Comparison of ENCODE assay signal across 1 cellular context in genomic region chr17:73255671-73256181, GRCh38.
TF ChIP-seq lines count a peak whose summit lies in the region.

No MANE protein-coding gene starts in this region.

TF ChIP-seq in HepG2, 621 proteins besides CTCF, POLR2A, EP300 and RAD21 (continued from another document and continues in another):
- TF ChIP-seq DZIP1 (CRISPR knock-in tag; IDR thresholded peaks at IDR 0.05) = no peak
- TF ChIP-seq DDIT3 (CRISPR knock-in tag; IDR thresholded peaks at IDR 0.05) = no peak
- TF ChIP-seq MLXIP (CRISPR knock-in tag; IDR thresholded peaks at IDR 0.05; ENCODE audit: borderline replicate concordance) = no peak
- TF ChIP-seq STAT5B (CRISPR knock-in tag; IDR thresholded peaks at IDR 0.05) = no peak
- TF ChIP-seq RFXANK (CRISPR knock-in tag; IDR thresholded peaks at IDR 0.05) = no peak
- no peak for TF ChIP-seq ZNF292 (CRISPR knock-in tag; IDR thresholded peaks at IDR 0.05; ENCODE audit: borderline replicate concordance, low read depth)
- 0 out of 2 replicates have a peak, but pooled peaks have one; percentile 34 for TF ChIP-seq ZNF274 (CRISPR knock-in tag; IDR thresholded peaks at IDR 0.05)
- TF ChIP-seq MATR3 (CRISPR knock-in tag; IDR thresholded peaks at IDR 0.05) = no peak
- TF ChIP-seq ZC3H13 (CRISPR knock-in tag; IDR thresholded peaks at IDR 0.05) = no peak
- no peak for TF ChIP-seq ZXDC (CRISPR knock-in tag; IDR thresholded peaks at IDR 0.05)
- TF ChIP-seq ZMYM4 (CRISPR knock-in tag; IDR thresholded peaks at IDR 0.05) = no peak
- no peak for TF ChIP-seq ETV6 (CRISPR knock-in tag; conservative IDR thresholded peaks at IDR 0.05)
- TF ChIP-seq CHCHD3 (CRISPR knock-in tag; IDR thresholded peaks at IDR 0.05) = no peak
- TF ChIP-seq NONO (IDR thresholded peaks at IDR 0.05) = no peak
- TF ChIP-seq NONO (CRISPR knock-in tag; conservative IDR thresholded peaks at IDR 0.05) = no peak
- no peak for TF ChIP-seq ZNF510 (CRISPR knock-in tag; IDR thresholded peaks at IDR 0.05; ENCODE audit: low read depth)
- no peak for TF ChIP-seq ZMAT3 (CRISPR knock-in tag; conservative IDR thresholded peaks at IDR 0.05)
- TF ChIP-seq CERS6 (CRISPR knock-in tag; IDR thresholded peaks at IDR 0.05) = no peak
- TF ChIP-seq MXD3 (CRISPR knock-in tag; IDR thresholded peaks at IDR 0.05) = 0 out of 2 replicates have a peak, but pooled peaks have one; percentile 43
- no peak for TF ChIP-seq ZNF780A (CRISPR knock-in tag; IDR thresholded peaks at IDR 0.05)
- TF ChIP-seq PAF1 (CRISPR knock-in tag; IDR thresholded peaks at IDR 0.05) = no peak
- TF ChIP-seq TCF7L2 (IDR thresholded peaks at IDR 0.05; ENCODE audit: low read depth, low read length) = no peak
- TF ChIP-seq ZNF781 (CRISPR knock-in tag; IDR thresholded peaks at IDR 0.05; ENCODE audit: borderline replicate concordance, not compliant biosample characterization) = no peak
- TF ChIP-seq TSC22D2 (CRISPR knock-in tag; IDR thresholded peaks at IDR 0.05; ENCODE audit: borderline replicate concordance) = no peak; the same call in 1 of the 2 replicates
- no peak for TF ChIP-seq TRAFD1 (CRISPR knock-in tag; IDR thresholded peaks at IDR 0.05; ENCODE audit: borderline replicate concordance)
- no peak for TF ChIP-seq TBX3 (IDR thresholded peaks at IDR 0.05; ENCODE audit: borderline replicate concordance)
- TF ChIP-seq BORCS8-MEF2B (CRISPR knock-in tag; IDR thresholded peaks at IDR 0.05) = no peak
- TF ChIP-seq NFIB (CRISPR knock-in tag; IDR thresholded peaks at IDR 0.05; ENCODE audit: borderline replicate concordance) = no peak
- no peak for TF ChIP-seq AFF4 (CRISPR knock-in tag; IDR thresholded peaks at IDR 0.05)
- no peak for TF ChIP-seq ZNF138 (CRISPR knock-in tag; IDR thresholded peaks at IDR 0.05; ENCODE audit: low read depth)
- TF ChIP-seq ZFP91 (CRISPR knock-in tag; IDR thresholded peaks at IDR 0.05; ENCODE audit: borderline replicate concordance) = peak; percentile 65
- no peak for TF ChIP-seq TRIM22 (IDR thresholded peaks at IDR 0.05)
- TF ChIP-seq TOPORS (CRISPR knock-in tag; IDR thresholded peaks at IDR 0.05) = no peak
- TF ChIP-seq SP5 (CRISPR knock-in tag; IDR thresholded peaks at IDR 0.05; ENCODE audit: borderline replicate concordance, low read depth) = no peak
- no peak for TF ChIP-seq U2AF1 (optimal IDR thresholded peaks at IDR 0.05; ENCODE audit: low read depth, low read length)
- TF ChIP-seq MIXL1 (CRISPR knock-in tag; IDR thresholded peaks at IDR 0.05) = 0 out of 2 replicates have a peak, but pooled peaks have one; percentile 48
- TF ChIP-seq ZNF34 (CRISPR knock-in tag; IDR thresholded peaks at IDR 0.05; ENCODE audit: borderline replicate concordance) = no peak
- TF ChIP-seq CREB1 (IDR thresholded peaks at IDR 0.05) = no peak
- TF ChIP-seq CREB1 (CRISPR knock-in tag; IDR thresholded peaks at IDR 0.05) = no peak
- no peak for TF ChIP-seq ZFAT (CRISPR knock-in tag; conservative IDR thresholded peaks at IDR 0.05)
- peak; percentile 51; the same call in 1 of the 2 replicates for TF ChIP-seq ERF (CRISPR knock-in tag; IDR thresholded peaks at IDR 0.05)
- TF ChIP-seq BRCA1 (CRISPR knock-in tag; IDR thresholded peaks at IDR 0.05) = no peak
- TF ChIP-seq PTBP1 (IDR thresholded peaks at IDR 0.05; ENCODE audit: low read depth, low read length, poor library complexity, severe bottlenecking) = no peak
- no peak for TF ChIP-seq NR3C1 (CRISPR knock-in tag; IDR thresholded peaks at IDR 0.05)
